ENCODE assay signal across 15 cellular contexts in genomic region chr7:39910108-39910869, GRCh38. TPM values are rescaled to one million over a fixed set of nuclear protein-coding genes. Genes with fewer than 3 reads are reported as not detected.
A peak's percentile ranks its signal among the peaks of the same experiment; 100 is the strongest.
DNase-seq lines count a peak whose midpoint lies in the region; ATAC-seq, FAIRE-seq and TF ChIP-seq lines count a peak whose summit lies in the region.
"Had no signal": no experiment of that assay in that cellular context is flagged by ENCODE, and none has a peak within 500 bp of the region (broad histone marks: within the 10 kb centered on the region; RNA-seq: fewer than 3 reads in every experiment).

No MANE protein-coding gene starts in this region.

- DNase-seq in A549 (ENCODE audit: low read depth in 1 of 2, low spot score in 1 of 2) (no peak), GM04503 (ENCODE audit: low read depth) (peak; percentile 21), fibroblast of pulmonary artery (ENCODE audit: low read depth) (peak; percentile 51)
- DNase-seq: activated CD4-positive, alpha-beta T cell treated with anti-CD3 and anti-CD28 coated beads for 4 hours; midbrain; NCI-H1048; retina had no signal

- H3K4me3 ChIP-seq in A549 (no peak overlapping the region), OCI-LY1 (ENCODE audit: low read depth, low read length, poor library complexity, severe bottlenecking) (no peak overlapping the region), fibroblast of pulmonary artery (replicated peaks; ENCODE audit: low read depth, low read length) (no peak overlapping the region)
- H3K4me3 ChIP-seq: BLaER1, body of pancreas had no signal

- H3K27ac ChIP-seq in A549 (no peak overlapping the region), OCI-LY1 (ENCODE audit: low read depth, low read length, poor library complexity, severe bottlenecking) (no peak overlapping the region)
- H3K27ac ChIP-seq: BLaER1, body of pancreas had no signal

- H3K9me2 ChIP-seq in OCI-LY1 (ENCODE audit: low read depth, low read length) = no peaks in the 10 kb centered on the region

- POLR2A ChIA-PET in A549 (lab: Yijun Ruan, JAX) = no interaction called here

- FAIRE-seq in A549 (lab: Jason Lieb, UNC) = no peak
- FAIRE-seq: endothelial cell of umbilical vein had no signal

- ATAC-seq in A549 (peak; percentile 19 to 56; a peak in 4 of 6 replicates), GM21825 (IDR thresholded peaks at IDR 0.05; ENCODE audit: unreplicated experiment) (no peak), HG02588 (IDR thresholded peaks at IDR 0.05; ENCODE audit: unreplicated experiment) (no peak), GM19455 (IDR thresholded peaks at IDR 0.05; ENCODE audit: unreplicated experiment) (no peak), GM18870 (IDR thresholded peaks at IDR 0.05; ENCODE audit: unreplicated experiment) (no peak)
- ATAC-seq: body of pancreas had no signal

- no peaks in the 10 kb centered on the region for H3K36me3 ChIP-seq in OCI-LY1 (ENCODE audit: insufficient read depth, low read length)
- H3K36me3 ChIP-seq: BLaER1 had no signal

- H4K20me1 ChIP-seq in OCI-LY1 (ENCODE audit: insufficient read depth, low read length) = no peaks in the 10 kb centered on the region
- H4K20me1 ChIP-seq: BLaER1 had no signal

- H3K4me2 ChIP-seq in A549 (no peak overlapping the region), OCI-LY1 (ENCODE audit: low read length) (no peak overlapping the region)
- H3K4me2 ChIP-seq: BLaER1 had no signal

- TF ChIP-seq POLR2A in A549 (IDR thresholded peaks at IDR 0.05; ENCODE audit: low read length) = no peak

- TF ChIP-seq CTCF in A549 (IDR thresholded peaks at IDR 0.05) = no peak
- TF ChIP-seq CTCF in OCI-LY1 (IDR thresholded peaks at IDR 0.05; ENCODE audit: low read length) = 0 out of 2 replicates have a peak, but pooled peaks have one; percentile 14
- no peak for TF ChIP-seq CTCF in fibroblast of pulmonary artery (IDR thresholded peaks at IDR 0.05; ENCODE audit: low read length, missing control alignments)

- H2AFZ ChIP-seq in OCI-LY1 (ENCODE audit: low read length) = no peak overlapping the region

- no peaks in the 10 kb centered on the region for H3K9me3 ChIP-seq in A549
- H3K9me3 ChIP-seq in OCI-LY1 (ENCODE audit: low read length) = 0 out of 2 replicates have a peak, but pooled peaks cover 2% of the 10 kb centered on the region
- H3K9me3 ChIP-seq: BLaER1, body of pancreas had no signal

- 65% methylated on average over 7 of the region's 7 CpGs for WGBS in A549 (ENCODE audit: missing lambda C conversion rate)

- H3K79me2 ChIP-seq in OCI-LY1 (ENCODE audit: insufficient read depth, low read length) = no peaks in the 10 kb centered on the region

- no peaks in the 10 kb centered on the region for H3F3A ChIP-seq in OCI-LY1 (ENCODE audit: insufficient read depth, low read length)

- no peaks in the 10 kb centered on the region for H3K27me3 ChIP-seq in OCI-LY1 (ENCODE audit: insufficient read depth, low read length)
- H3K27me3 ChIP-seq: BLaER1, body of pancreas had no signal

- TF ChIP-seq RAD21 in A549 (conservative IDR thresholded peaks at IDR 0.05 in 1 of 2, IDR thresholded peaks at IDR 0.05 in 1 of 2) = no peak

- CTCF ChIA-PET in A549 (lab: Yijun Ruan, JAX) = interaction anchor here (0.5 to 3.4 kb wide), 3 partner anchors 13 to 224 kb away, joined by 3 to 23 read pairs (median 3); partner anchors contain the start of genes MPLKIP and SUGCT

- H3K9ac ChIP-seq in OCI-LY1 (ENCODE audit: low read length) = no peak overlapping the region
- H3K9ac ChIP-seq: BLaER1 had no signal

- no peak for TF ChIP-seq EP300 in A549 (IDR thresholded peaks at IDR 0.05)

- H3K4me1 ChIP-seq in A549 (no peaks in the 10 kb centered on the region), OCI-LY1 (ENCODE audit: insufficient read depth, low read length, severe bottlenecking) (no peaks in the 10 kb centered on the region)
- H3K4me1 ChIP-seq: body of pancreas had no signal

TF ChIP-seq in A549, 52 proteins besides CTCF, POLR2A, EP300 and RAD21:
- TF ChIP-seq CEBPB (IDR thresholded peaks at IDR 0.05) = peak; percentile 28 to 57; a peak in 1 of 4 replicates
- no peak for TF ChIP-seq ZFP36 (IDR thresholded peaks at IDR 0.05; ENCODE audit: borderline replicate concordance, partially characterized antibody)

RNA-seq across cellular contexts. Expression of gene CDK13, which starts 39.8 kb away (rescaled TPM):
- polyA plus RNA-seq in A549 (2011; rRNA removed) = 39.6 and 46.5 TPM in 2 replicates
- 9.4 and 11.0 TPM in 2 replicates for polyA plus RNA-seq in A549 (2012; cell fraction: cytosol; rRNA removed)
- polyA plus RNA-seq in A549 (2012; cell fraction: nucleus; rRNA removed) = 16.7 and 16.9 TPM in 2 replicates
- 17.7 to 18.2 TPM (median 17.9 TPM) in 3 replicates for polyA plus RNA-seq in A549 (2017; fragmentation: RNase III; extraction: RNeasy Plus Mini Kit Qiagen cat#74134 plus additional on column Dnase treatment)
- 47.5 and 61.1 TPM in 2 replicates for polyA minus RNA-seq in A549 (2011; rRNA and poly(A)+ RNA removed)

Comparison
In these comparisons a context has a peak if more than half of its experiments do, and no peak if none do; other contexts are left out.
1. ATAC-seq: peak in A549 (2 of 2); none in GM21825 (single experiment), HG02588 (single experiment), GM19455 (single experiment) and GM18870 (single experiment).
2. DNase-seq: peak in GM04503 (single experiment) and fibroblast of pulmonary artery (single experiment); none in A549 (0 of 2).